In genomic region chr5:37197340-37198050, GRCh38 we compare ENCODE assay signal across 9 cellular contexts. TPM values are rescaled to one million over a fixed set of nuclear protein-coding genes. Genes with fewer than 3 reads are reported as not detected.
DNase-seq lines count a peak whose midpoint lies in the region; ATAC-seq and TF ChIP-seq lines count a peak whose summit lies in the region.
"Had no signal": no experiment of that assay in that cellular context is flagged by ENCODE, and none has a peak within 500 bp of the region (broad histone marks: within the 10 kb centered on the region; RNA-seq: fewer than 3 reads in every experiment).

No MANE protein-coding gene starts in this region.

- H3K9me3 ChIP-seq in OCI-LY7 (ENCODE audit: low read length) (no peaks in the 10 kb centered on the region), hepatocyte (ENCODE audit: low read depth) (no peaks in the 10 kb centered on the region), thyroid gland (no peaks in the 10 kb centered on the region)

- H3K4me3 ChIP-seq in OCI-LY7 (ENCODE audit: low read depth, low read length, poor library complexity, severe bottlenecking) (peak overlapping the region; percentile 34), hepatocyte (no peak overlapping the region), thyroid gland (replicated peaks in 1 of 3) (no peak overlapping the region), brain microvascular endothelial cell (ENCODE audit: low read depth, low read length) (no peak overlapping the region)

- H3K27ac ChIP-seq in OCI-LY7 (ENCODE audit: low read depth, low read length, poor library complexity, severe bottlenecking): no peak overlapping the region
- H3K27ac ChIP-seq in hepatocyte: no peak overlapping the region
- no peak overlapping the region for H3K27ac ChIP-seq in thyroid gland
- no peak overlapping the region for H3K27ac ChIP-seq in brain microvascular endothelial cell
- H3K27ac ChIP-seq: 22Rv1 had no signal

- H3K4me1 ChIP-seq in OCI-LY7 (ENCODE audit: insufficient read depth, low read length, poor library complexity, severe bottlenecking) (peaks cover 7% of the 10 kb centered on the region), hepatocyte (ENCODE audit: insufficient read depth) (no peaks in the 10 kb centered on the region), thyroid gland (no peaks in the 10 kb centered on the region)

- no peak for TF ChIP-seq POLR2A in thyroid gland (IDR thresholded peaks at IDR 0.05)

- DNase-seq in SIG-M5 treated with dmso at 0.1 percent for 504 hours (lab: John Stamatoyannopoulos, UW; ENCODE audit: unreplicated experiment) (peak; percentile 71), SIG-M5 (lab: John Stamatoyannopoulos, UW) (no peak), OCI-LY7 (ENCODE audit: low spot score) (peak; percentile 8), medulla oblongata (ENCODE audit: extremely low spot score) (peak; percentile 23), hepatocyte (ENCODE audit: low spot score) (no peak), thyroid gland (no peak), brain microvascular endothelial cell (no peak)

- TF ChIP-seq CTCF in OCI-LY7 (conservative IDR thresholded peaks at IDR 0.05; ENCODE audit: low read length) (no peak), hepatocyte (IDR thresholded peaks at IDR 0.05; ENCODE audit: poor library complexity) (no peak), thyroid gland (IDR thresholded peaks at IDR 0.05) (no peak), brain microvascular endothelial cell (IDR thresholded peaks at IDR 0.05; ENCODE audit: low read depth, low read length, missing control alignments) (no peak)

- POLR2A ChIA-PET in OCI-LY7 (lab: Charles Lee): interaction anchor here (0.6 to 1.5 kb wide), 6 partner anchors 17 to 153 kb away, joined by 3 to 8 read pairs (median 3); no protein-coding TSS in a partner anchor

- intact Hi-C loops in OCI-LY7 (cut with micrococcal nuclease; ENCODE audit: unreplicated experiment) (no loop called here), thyroid gland (cut with DNase I) (no loop called here)

- H3K79me2 ChIP-seq in OCI-LY7 (ENCODE audit: insufficient read depth, low read depth, low read length) (no peaks in the 10 kb centered on the region), hepatocyte (no peaks in the 10 kb centered on the region)

- H4K20me1 ChIP-seq in OCI-LY7 (ENCODE audit: insufficient read depth, low read length) (no peaks in the 10 kb centered on the region), hepatocyte (ENCODE audit: insufficient read depth, poor library complexity, severe bottlenecking) (no peaks in the 10 kb centered on the region)

- H3K9me2 ChIP-seq in OCI-LY7 (ENCODE audit: insufficient read depth, low read length) (no peaks in the 10 kb centered on the region), hepatocyte (replicated peaks; ENCODE audit: insufficient read depth) (no peaks in the 10 kb centered on the region)

- H2AFZ ChIP-seq in OCI-LY7 (ENCODE audit: low read length) (peak overlapping the region; percentile 88), hepatocyte (no peak overlapping the region)

- H3K4me2 ChIP-seq in OCI-LY7 (ENCODE audit: low read length): peak overlapping the region; percentile 57
- H3K4me2 ChIP-seq in hepatocyte: no peak overlapping the region

- 94% methylated on average over 3 of the region's 3 CpGs for WGBS in hepatocyte (ENCODE audit: low lambda C conversion rate, missing lambda C conversion rate)
- 66 to 83% methylated on average over 3 of the region's 3 CpGs for WGBS in thyroid gland, 2 donors

- peak; percentile 65 for ATAC-seq in HG02840 (IDR thresholded peaks at IDR 0.05; ENCODE audit: low FRiP score, unreplicated experiment)

- H3K36me3 ChIP-seq in OCI-LY7 (ENCODE audit: insufficient read depth, low read length) (no peaks in the 10 kb centered on the region), hepatocyte (replicated peaks; ENCODE audit: insufficient read depth, low read depth) (peaks cover 2% of the 10 kb centered on the region), thyroid gland (peaks cover 13 to 22% of the 10 kb centered on the region in 2 donors), brain microvascular endothelial cell (replicated peaks) (peaks cover 3% of the 10 kb centered on the region)

- in situ Hi-C loops in brain microvascular endothelial cell (cut with HindIII; ENCODE audit: low pct_ligation_motif_present, low sequenced_read_pairs): no loop called here

- H3K27me3 ChIP-seq in hepatocyte (no peaks in the 10 kb centered on the region), thyroid gland (no peaks in the 10 kb centered on the region), brain microvascular endothelial cell (replicated peaks) (no peaks in the 10 kb centered on the region)

- CTCF ChIA-PET in OCI-LY7 (lab: Charles Lee; ENCODE audit: unreplicated experiment): interaction anchor here (0.6 kb wide), 1 partner anchor 439 kb away, joined by 3 read pairs; no protein-coding TSS in a partner anchor

- no TSS peak for BruUV-seq in OCI-LY7 (replicated peaks; lab: Mats Ljungman, UMichigan)

RNA-seq across cellular contexts. Expression of gene CPLANE1, which starts 51.7 kb away (rescaled TPM):
- total RNA-seq in OCI-LY7 (2014; rRNA removed; shearing (Covaris generic)): not detected in 2 replicates
- 0.07 and 0.21 TPM in 2 replicates for total RNA-seq in OCI-LY7 (2022)
- total RNA-seq in hepatocyte: 21.5 and 29.6 TPM in 2 replicates
- polyA plus RNA-seq in hepatocyte: 4.3 and 6.9 TPM in 2 replicates
- total RNA-seq in thyroid gland: 10 to 100 TPM; 53.9 to 81.7 (median 62.9) TPM

Comparison
In these comparisons a context has a peak if more than half of its experiments do, and no peak if none do; other contexts are left out.
1. DNase-seq: peak in SIG-M5 treated with dmso at 0.1 percent for 504 hours (single experiment), OCI-LY7 (single experiment) and medulla oblongata (single experiment); none in SIG-M5 (single experiment), hepatocyte (single experiment), thyroid gland (0 of 2) and brain microvascular endothelial cell (single experiment).
2. RNA of gene CPLANE1, which starts 51.7 kb away (total RNA-seq): 53.9 to 81.7 TPM in thyroid gland and 21.5 to 29.6 TPM in hepatocyte; 0.07 to 0.21 TPM in OCI-LY7; every median in the first group is over 10 times any median in the second.